In genomic region chr16:58039829-58040495, GRCh38 we compare ENCODE assay signal across 28 cellular contexts.
"Had no signal": no experiment of that assay in that cellular context is flagged by ENCODE, and none has a peak within 500 bp of the region (broad histone marks: within the 10 kb centered on the region; RNA-seq: fewer than 3 reads in every experiment).

No MANE protein-coding gene starts in this region.

- H3K36me3 Mint-ChIP-seq: activated naive CD4-positive, alpha-beta T cell treated with anti-CD3 and anti-CD28 coated beads, Interleukin-2, amount 50 U/mL, for 72 hours had no signal

- H3K27me3 Mint-ChIP-seq: activated CD4-positive, alpha-beta T cell treated with anti-CD3 and anti-CD28 coated beads, Interleukin-2, amount 10 ng/mL, durations not matched to agents 24 days and 14 days; activated CD8-positive, alpha-beta T cell treated with anti-CD3 and anti-CD28 coated beads for 36 hours had no signal

- H3K36me3 ChIP-seq: breast epithelium had no signal

- H3K4me3 Mint-ChIP-seq: activated CD4-positive, alpha-beta T cell treated with anti-CD3 and anti-CD28 coated beads, Interleukin-2, amount 10 ng/mL, durations not matched to agents 24 days and 14 days; activated CD8-positive, alpha-beta T cell treated with anti-CD3 and anti-CD28 coated beads for 36 hours; activated naive CD4-positive, alpha-beta T cell treated with anti-CD3 and anti-CD28 coated beads for 36 hours; T-helper 1 cell treated with Interleukin-12 subunit alpha and Interleukin-12 subunit beta and Interleukin-4 antibody, amounts not matched to agents 30 μg/mL and 1 μg/mL, for 36 hours; T-helper 2 cell treated with Interferon-gamma antibody and Interleukin-4, amounts not matched to agents 5 μg/mL and 100 μg/mL, for 36 hours had no signal

- H3K27me3 ChIP-seq: adrenal gland, body of pancreas, breast epithelium had no signal

- H3K4me2 ChIP-seq: PC-9 had no signal

- ATAC-seq: activated CD8-positive, alpha-beta T cell treated with anti-CD3 and anti-CD28 coated beads for 36 hours; activated naive CD4-positive, alpha-beta T cell treated with anti-CD3 and anti-CD28 coated beads, Interleukin-2, amount 50 U/mL, for 72 hours; body of pancreas; Right ventricle myocardium inferior had no signal

- H3K9me3 ChIP-seq: adrenal gland, body of pancreas, breast epithelium had no signal

- H3K4me1 ChIP-seq: breast epithelium had no signal

- H3K4me3 ChIP-seq: adrenal gland, body of pancreas, breast epithelium, PC-9 had no signal

- H3K27ac ChIP-seq: adrenal gland, body of pancreas, breast epithelium, PC-9, RWPE1 had no signal

- DNase-seq: activated CD4-positive, alpha-beta T cell treated with anti-CD3 and anti-CD28 coated beads, Interleukin-2, amount 10 ng/mL, durations not matched to agents 24 days and 14 days; activated CD4-positive, alpha-beta T cell treated with anti-CD3 and anti-CD28 coated beads, Interleukin-2, amount 50 U/mL, for 4 hours; activated CD8-positive, alpha-beta T cell treated with anti-CD3 and anti-CD28 coated beads for 36 hours; activated gamma-delta T cell; activated naive CD4-positive, alpha-beta T cell treated with anti-CD3 and anti-CD28 coated beads for 36 hours; activated T-cell treated with anti-CD3 and anti-CD28 coated beads, Interleukin-2, amount 50 U/mL, for 1 hour; adrenal gland; body of pancreas; cerebellar nuclear complex; Karpas-422; NCI-H1105; NCI-H1417 treated with DMSO at 0.1 percent for 48 hours; NCI-H187 treated with DMSO at 0.1 percent for 48 hours; NCI-H2081; NCI-H2171 treated with DMSO at 0.1 percent for 48 hours; NCI-H2227 treated with DMSO at 0.1 percent for 48 hours; NCI-H446; NCI-H510A treated with DMSO at 0.1 percent for 48 hours; NCI-H526 treated with DMSO at 0.1 percent for 48 hours; NCI-H774 had no signal

- H3K27ac Mint-ChIP-seq: activated CD4-positive, alpha-beta T cell treated with anti-CD3 and anti-CD28 coated beads, Interleukin-2, amount 10 ng/mL, durations not matched to agents 24 days and 14 days; activated CD8-positive, alpha-beta T cell treated with anti-CD3 and anti-CD28 coated beads for 36 hours; activated naive CD4-positive, alpha-beta T cell treated with anti-CD3 and anti-CD28 coated beads for 36 hours; activated T-helper 2 cell treated with anti-CD3 and anti-CD28 coated beads, Interferon-gamma antibody, Interleukin-2, Interleukin-4, amounts not matched to agents 10 μg/mL and 5 μg/mL and 100 μg/mL, durations not matched to agents 14 hours and 24 hours and 36 hours; T-helper 1 cell treated with Interleukin-12 subunit alpha and Interleukin-12 subunit beta and Interleukin-4 antibody, amounts not matched to agents 30 μg/mL and 1 μg/mL, for 36 hours; T-helper 2 cell treated with Interferon-gamma antibody and Interleukin-4, amounts not matched to agents 5 μg/mL and 100 μg/mL, for 36 hours had no signal

- H2AFZ ChIP-seq: PC-9 had no signal

- H3K9me3 Mint-ChIP-seq: activated CD4-positive, alpha-beta T cell treated with anti-CD3 and anti-CD28 coated beads, Interleukin-2, amount 10 ng/mL, durations not matched to agents 24 days and 14 days; activated CD8-positive, alpha-beta T cell treated with anti-CD3 and anti-CD28 coated beads for 36 hours; activated naive CD4-positive, alpha-beta T cell treated with anti-CD3 and anti-CD28 coated beads for 36 hours; activated naive CD4-positive, alpha-beta T cell treated with anti-CD3 and anti-CD28 coated beads, Interleukin-2, amount 50 U/mL, for 72 hours; activated T-helper 2 cell treated with anti-CD3 and anti-CD28 coated beads, Interferon-gamma antibody, Interleukin-2, Interleukin-4, amounts not matched to agents 10 μg/mL and 5 μg/mL and 100 μg/mL, durations not matched to agents 14 hours and 24 hours and 36 hours; T-helper 1 cell treated with Interleukin-12 subunit alpha and Interleukin-12 subunit beta and Interleukin-4 antibody, amounts not matched to agents 30 μg/mL and 1 μg/mL, for 36 hours; T-helper 2 cell treated with Interferon-gamma antibody and Interleukin-4, amounts not matched to agents 5 μg/mL and 100 μg/mL, for 36 hours had no signal

- H3K4me1 Mint-ChIP-seq: activated CD4-positive, alpha-beta T cell treated with anti-CD3 and anti-CD28 coated beads, Interleukin-2, amount 10 ng/mL, durations not matched to agents 24 days and 14 days had no signal
